Comparison of ENCODE assay signal across 34 cellular contexts in genomic region chr2:5374736-5375135, GRCh38.
"Had no signal": no experiment of that assay in that cellular context is flagged by ENCODE, and none has a peak within 500 bp of the region (broad histone marks: within the 10 kb centered on the region; RNA-seq: fewer than 3 reads in every experiment).

No MANE protein-coding gene starts in this region.

- H3K9ac ChIP-seq: parathyroid adenoma had no signal

- H3K4me3 Mint-ChIP-seq: dendritic cell treated with granulocyte-macrophage colony-stimulating factor and Interleukin-4, amounts not matched to agents 40 ng/mL and 50 ng/mL, for 4 days; endodermal cell; immature natural killer cell; memory B cell; mesothelial cell of epicardium; naive B cell; natural killer cell treated with Interleukin-12 subunit alpha and Interleukin-12 subunit beta and Interleukin-15 and Interleukin-18, amount 100 ng/mL, for 72 hours; stimulated activated memory B cell treated with anti-CD40 and anti-IgM and Interleukin-4, amounts not matched to agents 10 μg/mL and 1 μg/mL and 100 μg/mL, for 72 hours had no signal

- ATAC-seq: esophagus mucosa; gastrocnemius medialis; heart right ventricle; left lobe of liver; mucosa of descending colon; natural killer cell treated with Interleukin-12 subunit alpha and Interleukin-12 subunit beta and Interleukin-15 and Interleukin-18, amount 100 ng/mL, for 72 hours; stimulated activated memory B cell treated with anti-CD40 and anti-IgM and Interleukin-4, amounts not matched to agents 10 μg/mL and 1 μg/mL and 100 μg/mL, for 72 hours; stimulated activated naive CD8-positive, alpha-beta T cell treated with anti-CD3 and anti-CD28 coated beads, Interleukin-15, Interleukin-2, amounts not matched to agents 100 U/mL and 50 U/mL, for 24 hours had no signal

- H3K36me3 Mint-ChIP-seq: memory B cell; mesothelial cell of epicardium; naive B cell; natural killer cell treated with Interleukin-12 subunit alpha and Interleukin-12 subunit beta and Interleukin-15 and Interleukin-18, amount 100 ng/mL, for 72 hours; stimulated activated memory B cell treated with anti-CD40 and anti-IgM and Interleukin-4, amounts not matched to agents 10 μg/mL and 1 μg/mL and 100 μg/mL, for 72 hours had no signal

- H3K36me3 ChIP-seq: colonic mucosa, gastrocnemius medialis, heart right ventricle, prostate gland, right atrium auricular region, sigmoid colon, spleen, tibial artery, upper lobe of left lung, vagina had no signal

- DNase-seq: central memory CD4-positive, alpha-beta T cell; colonic mucosa; effector CD8-positive, alpha-beta T cell; endodermal cell; foreskin fibroblast; gastrocnemius medialis; heart right ventricle; hypothalamus; immature natural killer cell; islet precursor cell; kidney glomerular epithelial cell; mucosa of descending colon; naive B cell; sigmoid colon; spleen; stimulated activated CD4-positive, alpha-beta T cell treated with anti-CD3 and anti-CD28 coated beads, Interleukin-4, amount 100 ng/mL, for 4 hours; stimulated activated naive CD8-positive, alpha-beta T cell treated with anti-CD3 and anti-CD28 coated beads, Interleukin-15, Interleukin-2, amounts not matched to agents 100 U/mL and 50 U/mL, for 24 hours; substantia nigra; testis; tibial artery; upper lobe of left lung had no signal

- H3K27me3 ChIP-seq: colonic mucosa, gastrocnemius medialis, right atrium auricular region, sigmoid colon, testis, tibial artery, upper lobe of left lung, vagina had no signal

- H2AFZ ChIP-seq: parathyroid adenoma had no signal

- H3K4me1 Mint-ChIP-seq: immature natural killer cell; naive B cell; stimulated activated memory B cell treated with anti-CD40 and anti-IgM and Interleukin-4, amounts not matched to agents 10 μg/mL and 1 μg/mL and 100 μg/mL, for 72 hours had no signal

- H3K27ac ChIP-seq: colonic mucosa, epithelial cell of prostate, gastrocnemius medialis, heart right ventricle, parathyroid adenoma, prostate gland, right atrium auricular region, sigmoid colon, spleen, testis, tibial artery, upper lobe of left lung, vagina had no signal

- H3K79me2 ChIP-seq: parathyroid adenoma had no signal

- H3K4me1 ChIP-seq: colonic mucosa, gastrocnemius medialis, parathyroid adenoma, prostate gland, right atrium auricular region, sigmoid colon, spleen, testis, tibial artery, upper lobe of left lung, vagina had no signal

- H3K27ac Mint-ChIP-seq: dendritic cell treated with granulocyte-macrophage colony-stimulating factor and Interleukin-4, amounts not matched to agents 40 ng/mL and 50 ng/mL, for 4 days; endodermal cell; immature natural killer cell; memory B cell; mesothelial cell of epicardium; naive B cell; natural killer cell treated with Interleukin-12 subunit alpha and Interleukin-12 subunit beta and Interleukin-15 and Interleukin-18, amount 100 ng/mL, for 72 hours; stimulated activated memory B cell treated with anti-CD40 and anti-IgM and Interleukin-4, amounts not matched to agents 10 μg/mL and 1 μg/mL and 100 μg/mL, for 72 hours had no signal

- H3K9me3 ChIP-seq: colonic mucosa, gastrocnemius medialis, heart right ventricle, prostate gland, right atrium auricular region, sigmoid colon, spleen, testis, tibial artery, upper lobe of left lung, vagina had no signal

- H3K4me3 ChIP-seq: colonic mucosa, gastrocnemius medialis, heart right ventricle, lung, mucosa of descending colon, prostate gland, right atrium auricular region, sigmoid colon, spleen, testis, tibial artery, upper lobe of left lung, vagina had no signal

- H3K27me3 Mint-ChIP-seq: dendritic cell treated with granulocyte-macrophage colony-stimulating factor and Interleukin-4, amounts not matched to agents 40 ng/mL and 50 ng/mL, for 4 days; natural killer cell treated with Interleukin-12 subunit alpha and Interleukin-12 subunit beta and Interleukin-15 and Interleukin-18, amount 100 ng/mL, for 72 hours; stimulated activated memory B cell treated with anti-CD40 and anti-IgM and Interleukin-4, amounts not matched to agents 10 μg/mL and 1 μg/mL and 100 μg/mL, for 72 hours had no signal

- H3K9me3 Mint-ChIP-seq: dendritic cell treated with granulocyte-macrophage colony-stimulating factor and Interleukin-4, amounts not matched to agents 40 ng/mL and 50 ng/mL, for 4 days; endodermal cell; memory B cell; mesothelial cell of epicardium; stimulated activated memory B cell treated with anti-CD40 and anti-IgM and Interleukin-4, amounts not matched to agents 10 μg/mL and 1 μg/mL and 100 μg/mL, for 72 hours had no signal
